Comparison of ENCODE assay signal across 7 cellular contexts in genomic region chr1:144077167-144077841, GRCh38.
DNase-seq lines count a peak whose midpoint lies in the region; ATAC-seq and TF ChIP-seq lines count a peak whose summit lies in the region.
"Not testable (repeated sequence)": the region's sequence is repeated elsewhere in the genome, so short reads cannot be mapped to it uniquely, and the experiment has no call there.

No MANE protein-coding gene starts in this region.

- H3K27ac Mint-ChIP-seq in activated T-helper 1 cell treated with anti-CD3 and anti-CD28 coated beads, Interleukin-12 subunit alpha, Interleukin-12 subunit beta, Interleukin-2, Interleukin-4 antibody, amounts not matched to agents 30 ng/mL and 10 ng/mL and 1 ng/mL, durations not matched to agents 14 hours and 24 hours and 36 hours, result peak overlapping the region; percentile 75
- not testable (repeated sequence) for H3K27ac Mint-ChIP-seq in natural killer cell treated with Interleukin-12 subunit alpha and Interleukin-12 subunit beta and Interleukin-15 and Interleukin-18, amount 100 ng/mL, for 72 hours

- H3K4me3 Mint-ChIP-seq in activated T-helper 1 cell treated with anti-CD3 and anti-CD28 coated beads, Interleukin-12 subunit alpha, Interleukin-12 subunit beta, Interleukin-2, Interleukin-4 antibody, amounts not matched to agents 30 ng/mL and 10 ng/mL and 1 ng/mL, durations not matched to agents 14 hours and 24 hours and 36 hours, result peak overlapping the region; percentile 68
- H3K4me3 Mint-ChIP-seq in natural killer cell treated with Interleukin-12 subunit alpha and Interleukin-12 subunit beta and Interleukin-15 and Interleukin-18, amount 100 ng/mL, for 72 hours, result peak overlapping the region; percentile 50

- H3K4me1 Mint-ChIP-seq in activated T-helper 1 cell treated with anti-CD3 and anti-CD28 coated beads, Interleukin-12 subunit alpha, Interleukin-12 subunit beta, Interleukin-2, Interleukin-4 antibody, amounts not matched to agents 30 ng/mL and 10 ng/mL and 1 ng/mL, durations not matched to agents 14 hours and 24 hours and 36 hours (ENCODE audit: low read depth); natural killer cell treated with Interleukin-12 subunit alpha and Interleukin-12 subunit beta and Interleukin-15 and Interleukin-18, amount 100 ng/mL, for 72 hours (ENCODE audit: low read depth in 2 of 2): not testable (repeated sequence)

- not testable (repeated sequence) for H3K9ac ChIP-seq in SK-N-MC (ENCODE audit: insufficient read length)

- H3K27me3 ChIP-seq in left ventricle myocardium inferior (ENCODE audit: low read depth), result not testable (repeated sequence)

- intact Hi-C loops in activated T-helper 1 cell treated with anti-CD3 and anti-CD28 coated beads, Interleukin-12 subunit alpha, Interleukin-12 subunit beta, Interleukin-2, Interleukin-4 antibody, amounts not matched to agents 30 ng/mL and 10 ng/mL and 1 ng/mL, durations not matched to agents 14 hours and 24 hours and 36 hours (cut with micrococcal nuclease); left ventricle myocardium inferior (cut with micrococcal nuclease): not testable (repeated sequence)

- H3K4me1 ChIP-seq in left ventricle myocardium inferior, result not testable (repeated sequence)

- TF ChIP-seq CTCF in GM12875 (IDR thresholded peaks at IDR 0.05; ENCODE audit: borderline replicate concordance, insufficient read depth, low read depth, low read length); choroid plexus epithelial cell (conservative IDR thresholded peaks at IDR 0.05; ENCODE audit: low read depth, low read length); left ventricle myocardium inferior (IDR thresholded peaks at IDR 0.05; ENCODE audit: borderline replicate concordance): not testable (repeated sequence)

- H3K36me3 Mint-ChIP-seq in activated T-helper 1 cell treated with anti-CD3 and anti-CD28 coated beads, Interleukin-12 subunit alpha, Interleukin-12 subunit beta, Interleukin-2, Interleukin-4 antibody, amounts not matched to agents 30 ng/mL and 10 ng/mL and 1 ng/mL, durations not matched to agents 14 hours and 24 hours and 36 hours (ENCODE audit: low read depth); natural killer cell treated with Interleukin-12 subunit alpha and Interleukin-12 subunit beta and Interleukin-15 and Interleukin-18, amount 100 ng/mL, for 72 hours: not testable (repeated sequence)

- H3K4me3 ChIP-seq in GM12875 (ENCODE audit: low read depth, low read length) (peak overlapping the region; percentile 11), SK-N-MC (peak overlapping the region; percentile 52), choroid plexus epithelial cell (ENCODE audit: low read depth, low read length) (peak overlapping the region; percentile 62), left ventricle myocardium inferior (peak overlapping the region; percentile 70)

- not testable (repeated sequence) for DNase-seq in SK-N-MC (ENCODE audit: low read depth, low spot score)
- DNase-seq in activated T-helper 1 cell treated with anti-CD3 and anti-CD28 coated beads, Interleukin-12 subunit alpha, Interleukin-12 subunit beta, Interleukin-2, Interleukin-4 antibody, amounts not matched to agents 30 ng/mL and 10 ng/mL and 1 ng/mL, durations not matched to agents 14 hours and 24 hours and 36 hours (ENCODE audit: low spot score), result peak; percentile 29
- DNase-seq in choroid plexus epithelial cell (ENCODE audit: low read depth) (peak; percentile 14), left ventricle myocardium inferior (peak; percentile 35)
- peak; percentile 58 for DNase-seq in natural killer cell treated with Interleukin-12 subunit alpha and Interleukin-12 subunit beta and Interleukin-15 and Interleukin-18, amount 100 ng/mL, for 72 hours (ENCODE audit: low spot score)
- DNase-seq in stimulated activated CD4-positive, alpha-beta T cell treated with anti-CD3 and anti-CD28 coated beads, Interleukin-4, amount 100 ng/mL, for 1 hour, result peak; percentile 15

- H3K36me3 ChIP-seq in SK-N-MC (ENCODE audit: insufficient read depth, low read length); left ventricle myocardium inferior: not testable (repeated sequence)

- ATAC-seq in natural killer cell treated with Interleukin-12 subunit alpha and Interleukin-12 subunit beta and Interleukin-15 and Interleukin-18, amount 100 ng/mL, for 72 hours, result peak in 1 of 2 donors; percentile 67

- H3K27me3 Mint-ChIP-seq in activated T-helper 1 cell treated with anti-CD3 and anti-CD28 coated beads, Interleukin-12 subunit alpha, Interleukin-12 subunit beta, Interleukin-2, Interleukin-4 antibody, amounts not matched to agents 30 ng/mL and 10 ng/mL and 1 ng/mL, durations not matched to agents 14 hours and 24 hours and 36 hours (ENCODE audit: insufficient read depth); natural killer cell treated with Interleukin-12 subunit alpha and Interleukin-12 subunit beta and Interleukin-15 and Interleukin-18, amount 100 ng/mL, for 72 hours: not testable (repeated sequence)

- not testable (repeated sequence) for H3K9me3 ChIP-seq in SK-N-MC (ENCODE audit: low read depth, low read length); left ventricle myocardium inferior (replicated peaks)

- not testable (repeated sequence) for H3K27ac ChIP-seq in SK-N-MC; left ventricle myocardium inferior (replicated peaks)

- not testable (repeated sequence) for H3K9me3 Mint-ChIP-seq in activated T-helper 1 cell treated with anti-CD3 and anti-CD28 coated beads, Interleukin-12 subunit alpha, Interleukin-12 subunit beta, Interleukin-2, Interleukin-4 antibody, amounts not matched to agents 30 ng/mL and 10 ng/mL and 1 ng/mL, durations not matched to agents 14 hours and 24 hours and 36 hours; natural killer cell treated with Interleukin-12 subunit alpha and Interleukin-12 subunit beta and Interleukin-15 and Interleukin-18, amount 100 ng/mL, for 72 hours

Comparison
In these comparisons a context has a peak if more than half of its experiments do, and no peak if none do; other contexts are left out.
1. H3K4me3 ChIP-seq: peak in every context shown above with its lines; median percentile 70 in left ventricle myocardium inferior; 62 in choroid plexus epithelial cell; 52 in SK-N-MC; 11 in GM12875.